16 cellular contexts compared by ENCODE assay signal in genomic region chr7:12130664-12131063, GRCh38.
DNase-seq lines count a peak whose midpoint lies in the region; ATAC-seq and TF ChIP-seq lines count a peak whose summit lies in the region.
"Had no signal": no experiment of that assay in that cellular context is flagged by ENCODE, and none has a peak within 500 bp of the region (broad histone marks: within the 10 kb centered on the region; RNA-seq: fewer than 3 reads in every experiment).

No MANE protein-coding gene starts in this region.

- CTCF ChIA-PET in SK-N-SH (lab: Yijun Ruan, JAX): no interaction called here

- intact Hi-C loops in mucosa of descending colon (cut with DNase I, micrococcal nuclease): no loop called here

- H3K4me1 ChIP-seq in SK-N-SH (ENCODE audit: control insufficient read depth in 1 of 2, insufficient read depth in 2 of 2, low read depth in 1 of 2, low read length in 1 of 2) (no peaks in the 10 kb centered on the region; a peak in 1 of 4 replicates), mucosa of descending colon (ENCODE audit: low read depth) (peaks cover 4% of the 10 kb centered on the region), MM.1S (ENCODE audit: low read length) (no peaks in the 10 kb centered on the region), osteoblast (ENCODE audit: insufficient read depth, low read length) (no peaks in the 10 kb centered on the region)
- H3K4me1 ChIP-seq: thyroid gland had no signal

- H2AFZ ChIP-seq in SK-N-SH (ENCODE audit: low read depth) (no peak overlapping the region), MM.1S (ENCODE audit: low read length) (no peak overlapping the region), osteoblast (ENCODE audit: low read length) (no peak overlapping the region)

- DNase-seq in SK-N-SH: no peak
- peak; percentile 83 for DNase-seq in LoVo (ENCODE audit: low spot score)
- peak; percentile 60 for DNase-seq in amniotic epithelial cell (ENCODE audit: low read depth)
- no peak for DNase-seq in mucosa of descending colon
- DNase-seq in MM.1S: no peak
- DNase-seq in osteoblast (ENCODE audit: insufficient read length, low spot score, missing footprints): no peak
- DNase-seq: activated CD4-positive, alpha-beta T cell treated with anti-CD3 and anti-CD28 coated beads for 4 hours; aorta; CD4-positive, alpha-beta memory T cell; natural killer cell; NCI-H1694 treated with DMSO at 0.1 percent for 48 hours; stimulated activated CD4-positive, alpha-beta T cell treated with anti-CD3 and anti-CD28 coated beads, Interleukin-1b, Interleukin-23, amount 100 ng/mL, for 48 hours; thyroid gland had no signal

- no peaks in the 10 kb centered on the region for H3K79me2 ChIP-seq in SK-N-SH (ENCODE audit: insufficient read depth)
- no peaks in the 10 kb centered on the region for H3K79me2 ChIP-seq in MM.1S (ENCODE audit: low read length)
- no peaks in the 10 kb centered on the region for H3K79me2 ChIP-seq in osteoblast (ENCODE audit: insufficient read depth, low read length)

- H3F3A ChIP-seq in SK-N-SH (replicated peaks; ENCODE audit: insufficient read depth) (no peaks in the 10 kb centered on the region), MM.1S (ENCODE audit: insufficient read depth, low read length) (no peaks in the 10 kb centered on the region)

- TF ChIP-seq CTCF in SK-N-SH (IDR thresholded peaks at IDR 0.05) (no peak), mucosa of descending colon (IDR thresholded peaks at IDR 0.05) (no peak), MM.1S (IDR thresholded peaks at IDR 0.05; ENCODE audit: low read length) (no peak), osteoblast (IDR thresholded peaks at IDR 0.05; ENCODE audit: extremely low read depth, low read depth, low read length) (no peak)

- H4K20me1 ChIP-seq in SK-N-SH (ENCODE audit: insufficient read depth) (no peaks in the 10 kb centered on the region), MM.1S (ENCODE audit: insufficient read depth, low read length) (no peaks in the 10 kb centered on the region; the same call in 1 of the 2 replicates), osteoblast (ENCODE audit: insufficient read depth, low read length) (no peaks in the 10 kb centered on the region)

- H3K4me2 ChIP-seq in SK-N-SH: no peak overlapping the region
- no peak overlapping the region for H3K4me2 ChIP-seq in MM.1S (ENCODE audit: low read depth, low read length)
- no peak overlapping the region for H3K4me2 ChIP-seq in osteoblast (ENCODE audit: insufficient read depth, low read length)

- H3K4me3 ChIP-seq in SK-N-SH (ENCODE audit: low read depth in 2 of 2, low read length in 1 of 2): no peak overlapping the region
- no peak overlapping the region for H3K4me3 ChIP-seq in mucosa of descending colon
- H3K4me3 ChIP-seq in MM.1S (ENCODE audit: low read length): no peak overlapping the region
- H3K4me3 ChIP-seq in osteoblast (ENCODE audit: insufficient read depth, low read length): no peak overlapping the region
- H3K4me3 ChIP-seq: thyroid gland had no signal

- H3K36me3 ChIP-seq in SK-N-SH (replicated peaks in 1 of 2; ENCODE audit: control insufficient read depth in 1 of 2, insufficient read depth in 2 of 2, low read length in 1 of 2): no peaks in the 10 kb centered on the region
- H3K36me3 ChIP-seq in mucosa of descending colon (ENCODE audit: low read depth): no peaks in the 10 kb centered on the region
- no peaks in the 10 kb centered on the region for H3K36me3 ChIP-seq in MM.1S (replicated peaks; ENCODE audit: insufficient read depth, low read length)
- H3K36me3 ChIP-seq in osteoblast (ENCODE audit: insufficient read depth, low read length): no peaks in the 10 kb centered on the region
- H3K36me3 ChIP-seq: thyroid gland had no signal

- ATAC-seq in SK-N-SH treated with all-trans-retinoic acid at 6 μM for 48 hours: no peak
- ATAC-seq in mucosa of descending colon: peak; percentile 88
- ATAC-seq in GM21825 (IDR thresholded peaks at IDR 0.05; ENCODE audit: unreplicated experiment): no peak

- TF ChIP-seq EP300 in SK-N-SH (IDR thresholded peaks at IDR 0.05; ENCODE audit: borderline replicate concordance in 1 of 2, low read depth in 1 of 2, low read length in 1 of 2): no peak

- H3K9me3 ChIP-seq in SK-N-SH (no peaks in the 10 kb centered on the region), mucosa of descending colon (no peaks in the 10 kb centered on the region), MM.1S (replicated peaks; ENCODE audit: insufficient read depth, low read length) (no peaks in the 10 kb centered on the region), osteoblast (ENCODE audit: low read depth, low read length) (peaks cover 2% of the 10 kb centered on the region)
- H3K9me3 ChIP-seq: thyroid gland had no signal

- H3K9ac ChIP-seq in SK-N-SH (no peak overlapping the region), MM.1S (ENCODE audit: low read length) (no peak overlapping the region)

- H3K9me2 ChIP-seq in SK-N-SH (no peaks in the 10 kb centered on the region), MM.1S (replicated peaks; ENCODE audit: insufficient read depth, low read length) (no peaks in the 10 kb centered on the region)

- H3K27me3 ChIP-seq in SK-N-SH (ENCODE audit: insufficient read depth) (no peaks in the 10 kb centered on the region), MM.1S (replicated peaks; ENCODE audit: insufficient read depth, low read length) (no peaks in the 10 kb centered on the region), osteoblast (ENCODE audit: insufficient read depth, low read length) (no peaks in the 10 kb centered on the region)
- H3K27me3 ChIP-seq: thyroid gland had no signal

- POLR2A ChIA-PET in SK-N-SH (lab: Yijun Ruan, JAX): no interaction called here

- no peak for TF ChIP-seq RAD21 in SK-N-SH (IDR thresholded peaks at IDR 0.05; ENCODE audit: low read length)

- H3K27ac ChIP-seq in SK-N-SH (ENCODE audit: low read depth in 2 of 2, low read length in 1 of 2): no peak overlapping the region
- H3K27ac ChIP-seq in MM.1S (ENCODE audit: low read length): no peak overlapping the region
- no peak overlapping the region for H3K27ac ChIP-seq in osteoblast (ENCODE audit: low read depth, low read length)
- H3K27ac ChIP-seq: 22Rv1, thyroid gland had no signal

TF ChIP-seq in SK-N-SH treated with all-trans-retinoic acid at 6 μM for 48 hours, 23 proteins besides CTCF, POLR2A, EP300 and RAD21:
- peak; percentile 65 for TF ChIP-seq ISL1 (CRISPR knock-in tag; IDR thresholded peaks at IDR 0.05)
- TF ChIP-seq GLIS3 (CRISPR knock-in tag; IDR thresholded peaks at IDR 0.05): no peak
- 0 out of 2 replicates have a peak, but pooled peaks have one; percentile 38 for TF ChIP-seq CREB5 (CRISPR knock-in tag; IDR thresholded peaks at IDR 0.05; ENCODE audit: low read depth)
- TF ChIP-seq ZFP3 (CRISPR knock-in tag; IDR thresholded peaks at IDR 0.05): peak; percentile 46; the same call in 1 of the 2 replicates

TF ChIP-seq in SK-N-SH, 30 proteins besides CTCF, POLR2A, EP300 and RAD21:
- no peak for TF ChIP-seq GABPA (IDR thresholded peaks at IDR 0.05; ENCODE audit: low read depth)
- TF ChIP-seq CHD2 (IDR thresholded peaks at IDR 0.05; ENCODE audit: low read length, partially characterized antibody): no peak
- no peak for TF ChIP-seq TAF1 (IDR thresholded peaks at IDR 0.05; ENCODE audit: borderline replicate concordance, low read depth, low read length)
- no peak for TF ChIP-seq IRF3 (IDR thresholded peaks at IDR 0.05; ENCODE audit: low read depth, low read length)

Comparison
In these comparisons a context has a peak if more than half of its experiments do, and no peak if none do; other contexts are left out.
1. DNase-seq: peak in LoVo (single experiment) and amniotic epithelial cell (single experiment); none in SK-N-SH (single experiment), mucosa of descending colon (0 of 3), MM.1S (single experiment) and osteoblast (single experiment).